Comparison of ENCODE assay signal across 8 cellular contexts in genomic region chr5:142845402-142845901, GRCh38.
DNase-seq lines count a peak whose midpoint lies in the region; ATAC-seq, FAIRE-seq and TF ChIP-seq lines count a peak whose summit lies in the region.

No MANE protein-coding gene starts in this region.

- no peak overlapping the region for H3K9ac ChIP-seq in HepG2 (ENCODE audit: insufficient read depth, low read depth, low read length)

- H3K27ac Mint-ChIP-seq in T-helper 2 cell treated with Interferon-gamma antibody and Interleukin-4, amounts not matched to agents 5 μg/mL and 100 μg/mL, for 36 hours: peak overlapping the region; percentile 53

- H3K27me3 ChIP-seq in DOHH2 (ENCODE audit: control insufficient read depth, low read length): peaks cover 20% of the 10 kb centered on the region
- no peaks in the 10 kb centered on the region for H3K27me3 ChIP-seq in HepG2 (ENCODE audit: control insufficient read depth in 1 of 2, insufficient read depth in 2 of 2, low read length in 2 of 2)
- no peaks in the 10 kb centered on the region for H3K27me3 ChIP-seq in H7 (ENCODE audit: control insufficient read depth, insufficient read depth, low read length)

- no peaks in the 10 kb centered on the region for H3K27me3 Mint-ChIP-seq in T-helper 2 cell treated with Interferon-gamma antibody and Interleukin-4, amounts not matched to agents 5 μg/mL and 100 μg/mL, for 36 hours (ENCODE audit: low read depth)

- no peaks in the 10 kb centered on the region for H3K9me2 ChIP-seq in DOHH2 (replicated peaks; ENCODE audit: control insufficient read depth, low read length)

- H3K27ac ChIP-seq in DOHH2 (ENCODE audit: low read depth, low read length) (0 out of 2 replicates have a peak overlapping the region, but pooled peaks have one; percentile 2), HepG2 (ENCODE audit: extremely low read length, insufficient read depth, low read length) (no peak overlapping the region)

- H3K79me2 ChIP-seq in DOHH2 (ENCODE audit: control insufficient read depth, low read length): no peaks in the 10 kb centered on the region
- H3K79me2 ChIP-seq in HepG2 (ENCODE audit: insufficient read depth, low read length): peaks cover 41% of the 10 kb centered on the region

- no peak for TF ChIP-seq EP300 in HepG2 (IDR thresholded peaks at IDR 0.05; ENCODE audit: low read depth in 2 of 2, low read length in 2 of 2)
- no peak for TF ChIP-seq EP300 in HepG2 (CRISPR knock-in tag; IDR thresholded peaks at IDR 0.05; ENCODE audit: borderline replicate concordance)

- H3K9me3 ChIP-seq in DOHH2 (ENCODE audit: control insufficient read depth, insufficient read depth, low read length) (no peaks in the 10 kb centered on the region), HepG2 (ENCODE audit: low read length) (no peaks in the 10 kb centered on the region)

- POLR2A ChIA-PET in HepG2 (lab: Yijun Ruan, JAX): interaction anchor here (0.8 kb wide), 1 partner anchor 23 kb away, joined by 3 read pairs; no protein-coding TSS in a partner anchor

- peak overlapping the region; percentile 36 for H3K4me3 Mint-ChIP-seq in T-helper 2 cell treated with Interferon-gamma antibody and Interleukin-4, amounts not matched to agents 5 μg/mL and 100 μg/mL, for 36 hours

- intact Hi-C loops in HepG2 (cut with micrococcal nuclease; ENCODE audit: unreplicated experiment): no loop called here

- TF ChIP-seq CTCF in DOHH2 (IDR thresholded peaks at IDR 0.05; ENCODE audit: low read depth, low read length, poor library complexity, severe bottlenecking) (no peak), HepG2 (CRISPR knock-in tag; IDR thresholded peaks at IDR 0.05) (no peak)

- H2AFZ ChIP-seq in HepG2 (ENCODE audit: low read length): no peak overlapping the region

- peaks cover 28% of the 10 kb centered on the region for H3K4me1 Mint-ChIP-seq in T-helper 2 cell treated with Interferon-gamma antibody and Interleukin-4, amounts not matched to agents 5 μg/mL and 100 μg/mL, for 36 hours (ENCODE audit: low read depth)

- FAIRE-seq in HepG2 (lab: Jason Lieb, UNC): no peak

- BruUV-seq in HepG2 (replicated peaks; lab: Mats Ljungman, UMichigan): no TSS peak

- peak; percentile 49 for ATAC-seq in HG02759 (IDR thresholded peaks at IDR 0.05; ENCODE audit: unreplicated experiment)
- peak; percentile 42; the same call in 2 of the 3 replicates for ATAC-seq in HepG2

- in situ Hi-C loops in HepG2 (cut with HindIII; ENCODE audit: extremely low pct_ligation_motif_present, low pct_unique_long_range_greater_than_20kb): no loop called here

- H4K20me1 ChIP-seq in DOHH2 (ENCODE audit: control insufficient read depth, insufficient read depth, low read depth, low read length) (no peaks in the 10 kb centered on the region), HepG2 (ENCODE audit: insufficient read depth, low read length) (no peaks in the 10 kb centered on the region)

- H3K4me1 ChIP-seq in DOHH2 (ENCODE audit: control insufficient read depth, low read length) (peaks cover 16% of the 10 kb centered on the region), HepG2 (ENCODE audit: insufficient read depth, low read length) (peaks cover 45% of the 10 kb centered on the region)

- H3F3A ChIP-seq in DOHH2 (ENCODE audit: control insufficient read depth, insufficient read depth): no peaks in the 10 kb centered on the region

- no peak for TF ChIP-seq RAD21 in HepG2 (CRISPR knock-in tag; IDR thresholded peaks at IDR 0.05)

- CTCF ChIA-PET in HepG2 (lab: Yijun Ruan, JAX; ENCODE audit: low intra/inter-chr PET ratio, low total read pairs): no interaction called here

- DNase-seq in T-helper 2 cell treated with Interferon-gamma antibody and Interleukin-4, amounts not matched to agents 5 μg/mL and 100 μg/mL, for 36 hours (ENCODE audit: low spot score): no peak
- DNase-seq in HepG2 (ENCODE audit: low spot score) (no peak), COR-L47 (lab: John Stamatoyannopoulos, UW) (no peak), EL (no peak), H7 (no peak)
- no peak for DNase-seq in stimulated activated naive CD4-positive, alpha-beta T cell treated with Interleukin-2 at 50 U/mL for 16 hours (lab: John Stamatoyannopoulos, UW)

- 69% methylated on average over 3 of the region's 4 CpGs for WGBS in HepG2 (ENCODE audit: low lambda C conversion rate)

- TF ChIP-seq POLR2A in HepG2 (IDR thresholded peaks at IDR 0.05; ENCODE audit: insufficient read depth in 1 of 2, low read depth in 2 of 2, low read length in 2 of 2): no peak

- H3K4me2 ChIP-seq in DOHH2 (ENCODE audit: low read length): peak overlapping the region; percentile 43
- no peak overlapping the region for H3K4me2 ChIP-seq in HepG2 (ENCODE audit: low read depth, low read length)

- no peaks in the 10 kb centered on the region for H3K9me3 Mint-ChIP-seq in T-helper 2 cell treated with Interferon-gamma antibody and Interleukin-4, amounts not matched to agents 5 μg/mL and 100 μg/mL, for 36 hours

- H3K36me3 Mint-ChIP-seq in T-helper 2 cell treated with Interferon-gamma antibody and Interleukin-4, amounts not matched to agents 5 μg/mL and 100 μg/mL, for 36 hours (ENCODE audit: low read depth): no peaks in the 10 kb centered on the region

- H3K4me3 ChIP-seq in DOHH2 (ENCODE audit: low read length) (no peak overlapping the region), HepG2 (replicated peaks in 1 of 3; ENCODE audit: insufficient read depth in 1 of 3, low read depth in 2 of 3, low read length in 3 of 3) (no peak overlapping the region), H7 (ENCODE audit: insufficient read depth, low read depth, low read length) (no peak overlapping the region)

- no peaks in the 10 kb centered on the region for H3K36me3 ChIP-seq in DOHH2 (ENCODE audit: control insufficient read depth, low read length)
- H3K36me3 ChIP-seq in HepG2 (replicated peaks in 1 of 2; ENCODE audit: control insufficient read depth in 1 of 2, insufficient read depth in 2 of 2, low read length in 2 of 2): no peaks in the 10 kb centered on the region
- H3K36me3 ChIP-seq in H7 (replicated peaks; ENCODE audit: control insufficient read depth, insufficient read depth, low read length): no peaks in the 10 kb centered on the region

TF ChIP-seq in HepG2, 621 proteins besides CTCF, POLR2A, EP300 and RAD21:
- TF ChIP-seq PHF21A (CRISPR knock-in tag; IDR thresholded peaks at IDR 0.05) (0 out of 2 replicates have a peak, but pooled peaks have one; percentile 10), ZIK1 (CRISPR knock-in tag; IDR thresholded peaks at IDR 0.05; ENCODE audit: borderline replicate concordance, low read depth) (no peak)
TF ChIP-seq in HepG2: peak in this region for 1.
